26 cellular contexts compared by ENCODE assay signal in genomic region chr1:217437375-217437774, GRCh38.
"Had no signal": no experiment of that assay in that cellular context is flagged by ENCODE, and none has a peak within 500 bp of the region (broad histone marks: within the 10 kb centered on the region; RNA-seq: fewer than 3 reads in every experiment).

No MANE protein-coding gene starts in this region.

- H3K27ac ChIP-seq: hepatocyte, left ventricle myocardium inferior, pancreas, prostate gland, skin epidermis, stomach, testis, tibial artery, upper lobe of right lung had no signal

- H3K27me3 Mint-ChIP-seq: naive thymus-derived CD4-positive, alpha-beta T cell; natural killer cell treated with Interleukin-12 subunit alpha and Interleukin-12 subunit beta and Interleukin-15 and Interleukin-18, amount 100 ng/mL, for 72 hours; stimulated activated naive B cell treated with anti-CD40 and anti-IgM and Interleukin-4, amounts not matched to agents 10 μg/mL and 1 μg/mL and 100 μg/mL, for 72 hours had no signal

- H3K4me1 Mint-ChIP-seq: mesothelial cell of epicardium; naive thymus-derived CD4-positive, alpha-beta T cell; stimulated activated naive B cell treated with anti-CD40 and anti-IgM and Interleukin-4, amounts not matched to agents 10 μg/mL and 1 μg/mL and 100 μg/mL, for 72 hours had no signal

- H3K9me3 ChIP-seq: pancreas, prostate gland, testis, upper lobe of right lung had no signal

- DNase-seq: islet precursor cell; left ventricle myocardium inferior; mesendoderm; naive thymus-derived CD4-positive, alpha-beta T cell; nucleus accumbens; pancreas; posterior cingulate gyrus; retina; stimulated activated CD4-positive, alpha-beta T cell treated with anti-CD3 and anti-CD28 coated beads, Interleukin-12 subunit alpha, Interleukin-12 subunit beta, amount 100 ng/mL, for 4 hours; stimulated activated CD4-positive, alpha-beta T cell treated with anti-CD3 and anti-CD28 coated beads, Interleukin-15, amount 100 ng/mL, for 24 hours; stimulated activated CD4-positive, alpha-beta T cell treated with anti-CD3 and anti-CD28 coated beads, Interleukin-2, amount 100 ng/mL, for 24 hours; stimulated activated CD4-positive, alpha-beta T cell treated with anti-CD3 and anti-CD28 coated beads, Interleukin-4, amount 100 ng/mL, for 1 hour; stimulated activated naive B cell treated with anti-CD40 and anti-IgM and Interleukin-4, amounts not matched to agents 10 μg/mL and 1 μg/mL and 100 μg/mL, for 72 hours; stimulated activated naive CD8-positive, alpha-beta T cell treated with anti-CD3 and anti-CD28 coated beads, Interleukin-15, Interleukin-2, amounts not matched to agents 100 U/mL and 50 U/mL, for 24 hours; stomach; testis; tibial artery; trophoblast cell; upper lobe of right lung had no signal

- H3K27me3 ChIP-seq: hepatocyte, pancreas, stomach, testis, tibial artery, upper lobe of right lung had no signal

- FAIRE-seq: pancreas, urothelium cell line had no signal

- H3K4me3 Mint-ChIP-seq: mesothelial cell of epicardium; naive thymus-derived CD4-positive, alpha-beta T cell; natural killer cell treated with Interleukin-12 subunit alpha and Interleukin-12 subunit beta and Interleukin-15 and Interleukin-18, amount 100 ng/mL, for 72 hours; stimulated activated naive B cell treated with anti-CD40 and anti-IgM and Interleukin-4, amounts not matched to agents 10 μg/mL and 1 μg/mL and 100 μg/mL, for 72 hours had no signal

- H3K27ac Mint-ChIP-seq: mesothelial cell of epicardium; naive thymus-derived CD4-positive, alpha-beta T cell; natural killer cell treated with Interleukin-12 subunit alpha and Interleukin-12 subunit beta and Interleukin-15 and Interleukin-18, amount 100 ng/mL, for 72 hours; stimulated activated naive B cell treated with anti-CD40 and anti-IgM and Interleukin-4, amounts not matched to agents 10 μg/mL and 1 μg/mL and 100 μg/mL, for 72 hours had no signal

- H3K4me1 ChIP-seq: left ventricle myocardium inferior, pancreas, prostate gland, stomach, testis, tibial artery, upper lobe of right lung had no signal

- H3K36me3 ChIP-seq: pancreas, prostate gland had no signal

- H3K4me3 ChIP-seq: hepatocyte, left ventricle myocardium inferior, lung, pancreas, prostate gland, stomach, testis, tibial artery, upper lobe of right lung had no signal
